Comparison of ENCODE assay signal across 10 cellular contexts in the genomic region with DNA sequence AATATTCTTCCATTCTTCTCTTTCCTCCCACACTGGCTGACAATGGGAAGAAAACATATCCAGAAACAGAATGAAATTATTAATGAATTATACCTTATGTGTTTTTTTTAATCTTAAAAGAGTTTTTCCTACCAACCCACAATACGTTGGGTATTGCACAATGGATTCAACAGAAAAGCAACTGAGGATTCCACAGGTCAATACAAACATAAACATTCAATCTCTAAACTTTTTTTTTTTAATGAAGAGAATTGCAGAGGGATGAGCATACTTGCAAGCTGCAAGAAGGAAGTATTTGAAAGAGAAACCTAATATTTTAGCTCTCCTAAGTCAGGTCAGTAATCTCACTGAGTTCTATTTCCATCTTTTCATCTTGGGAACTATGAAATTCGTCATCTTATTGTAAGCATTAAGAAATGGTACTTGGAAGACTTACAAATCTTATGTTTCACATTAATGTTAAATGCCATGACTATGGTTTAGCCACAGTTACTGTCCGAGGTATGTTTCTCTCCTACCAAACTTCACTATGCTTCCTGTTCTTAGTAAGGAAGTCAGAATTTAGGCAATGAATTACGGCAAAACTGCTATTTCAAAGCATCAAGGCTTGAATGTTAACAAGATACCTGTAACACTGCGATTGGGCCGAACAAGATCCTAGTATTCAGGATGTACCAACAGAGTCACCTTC.
DNase-seq lines count a peak whose midpoint lies in the region; ATAC-seq and TF ChIP-seq lines count a peak whose summit lies in the region.
"Had no signal": no experiment of that assay in that cellular context is flagged by ENCODE, and none has a peak within 500 bp of the region (broad histone marks: within the 10 kb centered on the region; RNA-seq: fewer than 3 reads in every experiment).

No MANE protein-coding gene starts in this region.

- H3K36me3 ChIP-seq in BLaER1 (no peaks in the 10 kb centered on the region), hepatocyte (replicated peaks; ENCODE audit: insufficient read depth, low read depth) (no peaks in the 10 kb centered on the region)

- ATAC-seq in GM18870 (IDR thresholded peaks at IDR 0.05; ENCODE audit: unreplicated experiment) = peak; percentile 17
- no peak for ATAC-seq in T-helper 17 cell

- H3K27ac ChIP-seq in BLaER1 = no peak overlapping the region
- H3K27ac ChIP-seq in hepatocyte = no peak overlapping the region
- H3K27ac ChIP-seq: parathyroid adenoma had no signal

- no peak for TF ChIP-seq CTCF in hepatocyte (IDR thresholded peaks at IDR 0.05; ENCODE audit: poor library complexity)

- H2AFZ ChIP-seq in hepatocyte = no peak overlapping the region
- H2AFZ ChIP-seq: parathyroid adenoma had no signal

- no peak overlapping the region for H3K4me3 ChIP-seq in BLaER1
- no peak overlapping the region for H3K4me3 ChIP-seq in hepatocyte

- DNase-seq in T-helper 17 cell = no peak
- DNase-seq in hepatocyte (ENCODE audit: low spot score) = no peak
- DNase-seq in hypothalamus (lab: John Stamatoyannopoulos, UW) = no peak
- no peak for DNase-seq in NCI-H82 treated with DMSO at 0.1 percent for 48 hours (lab: John Stamatoyannopoulos, UW; ENCODE audit: unreplicated experiment)
- DNase-seq in G401 (ENCODE audit: low spot score) = no peak
- no peak for DNase-seq in AG08396 (ENCODE audit: low spot score)
- DNase-seq: activated CD4-positive, alpha-beta T cell treated with anti-CD3 and anti-CD28 coated beads for 1 hour had no signal

- H3K4me1 Mint-ChIP-seq in T-helper 17 cell = peaks cover 74% of the 10 kb centered on the region

- H3K4me1 ChIP-seq in BLaER1 = peaks cover 80% of the 10 kb centered on the region
- H3K4me1 ChIP-seq in hepatocyte (ENCODE audit: insufficient read depth) = peaks cover 32% of the 10 kb centered on the region

- H3K9me2 ChIP-seq in hepatocyte (replicated peaks; ENCODE audit: insufficient read depth) = no peaks in the 10 kb centered on the region

- 90% methylated on average over 6 of the region's 6 CpGs for WGBS in hepatocyte (ENCODE audit: low lambda C conversion rate, missing lambda C conversion rate)

- peaks cover 7% of the 10 kb centered on the region for H3K79me2 ChIP-seq in hepatocyte

- H3K9me3 ChIP-seq in BLaER1 (no peaks in the 10 kb centered on the region), T-helper 17 cell (ENCODE audit: control insufficient read depth, low read length, poor library complexity, severe bottlenecking) (no peaks in the 10 kb centered on the region), hepatocyte (ENCODE audit: low read depth) (no peaks in the 10 kb centered on the region)

- in situ Hi-C loops in G401 (cut with HindIII; ENCODE audit: low sequenced_read_pairs) = no loop called here

- peak overlapping the region; percentile 100 for H3K27ac Mint-ChIP-seq in T-helper 17 cell

- H3K4me3 Mint-ChIP-seq in T-helper 17 cell = peak overlapping the region; percentile 92

- H3K27me3 Mint-ChIP-seq in T-helper 17 cell = no peaks in the 10 kb centered on the region

- H3K4me2 ChIP-seq in BLaER1 = peak overlapping the region; percentile 91
- peak overlapping the region; percentile 78 for H3K4me2 ChIP-seq in hepatocyte

- no peak overlapping the region for H3K9ac ChIP-seq in BLaER1
- H3K9ac ChIP-seq: parathyroid adenoma had no signal

- H4K20me1 ChIP-seq in BLaER1 (peaks cover 85% of the 10 kb centered on the region), hepatocyte (ENCODE audit: insufficient read depth, poor library complexity, severe bottlenecking) (no peaks in the 10 kb centered on the region)

- H3K27me3 ChIP-seq in BLaER1 (no peaks in the 10 kb centered on the region), hepatocyte (no peaks in the 10 kb centered on the region)

- no peaks in the 10 kb centered on the region for H3K36me3 Mint-ChIP-seq in T-helper 17 cell (ENCODE audit: low read depth)
